Comparison of ENCODE assay signal across 32 cellular contexts in the genomic region with DNA sequence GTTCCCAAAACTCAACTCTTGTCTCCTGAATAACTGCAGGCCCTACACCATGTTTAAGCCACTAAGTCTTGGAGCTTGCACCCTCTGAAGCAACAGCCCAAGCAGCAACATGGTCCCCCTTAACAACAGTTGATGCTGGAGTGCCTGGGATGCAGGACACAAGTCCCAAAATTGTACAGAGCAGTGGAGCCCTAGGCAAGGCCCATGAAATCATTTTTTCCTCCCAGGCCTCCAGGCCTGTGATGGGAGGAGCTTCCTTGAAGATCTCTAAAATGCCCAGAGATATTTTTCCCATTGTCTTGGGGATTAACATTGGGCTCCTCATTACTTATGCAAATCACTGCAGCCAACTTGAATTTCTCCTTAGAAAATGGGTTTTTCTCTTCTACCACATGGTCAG.
"Had no signal": no experiment of that assay in that cellular context is flagged by ENCODE, and none has a peak within 500 bp of the region (broad histone marks: within the 10 kb centered on the region; RNA-seq: fewer than 3 reads in every experiment).

No MANE protein-coding gene starts in this region.

- H3K27ac ChIP-seq: ascending aorta, body of pancreas, breast epithelium, SJCRH30, SK-N-MC had no signal

- DNase-seq: activated CD4-positive, alpha-beta T cell treated with anti-CD3 and anti-CD28 coated beads, Interleukin-2, amount 10 ng/mL, durations not matched to agents 24 days and 14 days; activated CD4-positive, alpha-beta T cell treated with anti-CD3 and anti-CD28 coated beads, Interleukin-2, amount 50 U/mL, for 4 hours; activated CD8-positive, alpha-beta T cell treated with anti-CD3 and anti-CD28 coated beads for 36 hours; activated effector memory CD4-positive, alpha-beta T cell treated with anti-CD3 and anti-CD28 coated beads, Interleukin-2, amount 50 U/mL, for 16 hours; activated naive CD4-positive, alpha-beta T cell; activated naive CD4-positive, alpha-beta T cell treated with anti-CD3 and anti-CD28 coated beads, Interleukin-2, amount 50 U/mL, for 16 hours; activated naive CD8-positive, alpha-beta T cell treated with anti-CD3 and anti-CD28 coated beads for 36 hours; activated T-cell treated with anti-CD3 and anti-CD28 coated beads, Interleukin-2, amount 50 U/mL, for 1 hour; activated T-cell treated with anti-CD3 and anti-CD28 coated beads, Interleukin-2, amount 50 U/mL, for 72 hours; amniotic stem cell; body of pancreas; caudate nucleus; cerebellar nuclear complex; Kasumi-1; KG1; MG63; NCI-H1092 treated with DMSO at 0.1 percent for 48 hours; NCI-H1417; NCI-H146; NCI-H187; NCI-H2081; NCI-H226; NCI-H524 treated with DMSO at 0.1 percent for 48 hours; NK-92 treated with Interleukin-12 subunit alpha and Interleukin-12 subunit beta, amount 100 ng/mL, for 24 hours; Right ventricle myocardium superior; SJCRH30; T1000 had no signal

- FAIRE-seq: TTC549 had no signal

- H3K4me3 ChIP-seq: ascending aorta, body of pancreas, breast epithelium, MG63, SJCRH30, SK-N-MC had no signal

- ATAC-seq: activated CD8-positive, alpha-beta T cell treated with anti-CD3 and anti-CD28 coated beads for 36 hours; activated T-cell treated with anti-CD3 and anti-CD28 coated beads, Interleukin-2, amount 50 U/mL, for 72 hours; activated T-helper 17 cell treated with anti-CD3 and anti-CD28 coated beads, Interleukin-2, amount 50 U/mL, for 72 hours; body of pancreas had no signal

- H3K4me3 Mint-ChIP-seq: activated CD4-positive, alpha-beta T cell treated with anti-CD3 and anti-CD28 coated beads, Interleukin-2, amount 10 ng/mL, durations not matched to agents 24 days and 14 days; activated CD8-positive, alpha-beta T cell treated with anti-CD3 and anti-CD28 coated beads for 36 hours; activated naive CD8-positive, alpha-beta T cell treated with anti-CD3 and anti-CD28 coated beads for 36 hours; activated T-cell treated with anti-CD3 and anti-CD28 coated beads, Interleukin-2, amount 50 U/mL, for 72 hours; activated T-helper 17 cell treated with anti-CD3 and anti-CD28 coated beads, Interleukin-2, amount 50 U/mL, for 72 hours had no signal

- H3K36me3 ChIP-seq: ascending aorta, breast epithelium, MG63, SJCRH30 had no signal

- H3K27ac Mint-ChIP-seq: activated CD4-positive, alpha-beta T cell treated with anti-CD3 and anti-CD28 coated beads, Interleukin-2, amount 10 ng/mL, durations not matched to agents 24 days and 14 days; activated CD8-positive, alpha-beta T cell treated with anti-CD3 and anti-CD28 coated beads for 36 hours; activated naive CD8-positive, alpha-beta T cell treated with anti-CD3 and anti-CD28 coated beads for 36 hours; activated T-cell treated with anti-CD3 and anti-CD28 coated beads, Interleukin-2, amount 50 U/mL, for 72 hours; activated T-helper 17 cell treated with anti-CD3 and anti-CD28 coated beads, Interleukin-2, amount 50 U/mL, for 72 hours had no signal

- H3K4me1 ChIP-seq: ascending aorta, body of pancreas, breast epithelium, SJCRH30 had no signal

- H3K36me3 Mint-ChIP-seq: activated naive CD8-positive, alpha-beta T cell treated with anti-CD3 and anti-CD28 coated beads for 36 hours had no signal

- H3K27me3 Mint-ChIP-seq: activated CD4-positive, alpha-beta T cell treated with anti-CD3 and anti-CD28 coated beads, Interleukin-2, amount 10 ng/mL, durations not matched to agents 24 days and 14 days; activated CD8-positive, alpha-beta T cell treated with anti-CD3 and anti-CD28 coated beads for 36 hours; activated naive CD8-positive, alpha-beta T cell treated with anti-CD3 and anti-CD28 coated beads for 36 hours; activated T-helper 17 cell treated with anti-CD3 and anti-CD28 coated beads, Interleukin-2, amount 50 U/mL, for 72 hours had no signal

- H3K27me3 ChIP-seq: ascending aorta, body of pancreas, breast epithelium, MG63, SJCRH30 had no signal

- H3K9me3 ChIP-seq: ascending aorta, MG63, SJCRH30 had no signal

- H3K4me1 Mint-ChIP-seq: activated CD4-positive, alpha-beta T cell treated with anti-CD3 and anti-CD28 coated beads, Interleukin-2, amount 10 ng/mL, durations not matched to agents 24 days and 14 days; activated naive CD8-positive, alpha-beta T cell treated with anti-CD3 and anti-CD28 coated beads for 36 hours; activated T-helper 17 cell treated with anti-CD3 and anti-CD28 coated beads, Interleukin-2, amount 50 U/mL, for 72 hours had no signal
